1 cellular context compared by ENCODE assay signal in the genomic region with DNA sequence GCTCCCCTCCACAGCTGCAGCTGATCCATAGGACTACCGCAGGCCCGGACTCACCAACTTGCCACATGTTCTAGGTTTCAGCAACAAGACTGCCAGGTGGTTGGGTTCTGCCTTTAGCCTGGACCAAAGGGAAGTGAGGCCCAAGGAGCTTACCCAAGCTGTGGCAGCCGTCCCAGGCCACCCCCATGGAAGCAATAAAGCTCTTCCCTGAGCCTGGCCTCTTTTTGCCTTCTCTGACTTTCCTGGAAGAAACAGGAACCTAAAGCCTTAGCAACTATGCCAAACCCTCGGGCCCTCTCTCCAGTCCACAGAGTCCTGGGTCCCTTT.
TF ChIP-seq lines count a peak whose summit lies in the region.

No MANE protein-coding gene starts in this region.

TF ChIP-seq in H1, 55 proteins besides CTCF, POLR2A, EP300 and RAD21:
- TF ChIP-seq GABPA (IDR thresholded peaks at IDR 0.05; ENCODE audit: borderline replicate concordance, insufficient read depth, low read length): no peak
- no peak for TF ChIP-seq RFX5 (IDR thresholded peaks at IDR 0.05; ENCODE audit: borderline replicate concordance, low read depth, low read length)
- TF ChIP-seq CREB1 (IDR thresholded peaks at IDR 0.05): no peak
- no peak for TF ChIP-seq EGR1 (IDR thresholded peaks at IDR 0.05; ENCODE audit: borderline replicate concordance, low read depth, low read length)
- TF ChIP-seq SP1 (IDR thresholded peaks at IDR 0.05; ENCODE audit: low read depth, low read length): no peak
- TF ChIP-seq SIRT6 (IDR thresholded peaks at IDR 0.05; ENCODE audit: low read length): no peak
- TF ChIP-seq TAF1 (IDR thresholded peaks at IDR 0.05; ENCODE audit: low read depth, low read length): no peak
- TF ChIP-seq, protein P1, sequence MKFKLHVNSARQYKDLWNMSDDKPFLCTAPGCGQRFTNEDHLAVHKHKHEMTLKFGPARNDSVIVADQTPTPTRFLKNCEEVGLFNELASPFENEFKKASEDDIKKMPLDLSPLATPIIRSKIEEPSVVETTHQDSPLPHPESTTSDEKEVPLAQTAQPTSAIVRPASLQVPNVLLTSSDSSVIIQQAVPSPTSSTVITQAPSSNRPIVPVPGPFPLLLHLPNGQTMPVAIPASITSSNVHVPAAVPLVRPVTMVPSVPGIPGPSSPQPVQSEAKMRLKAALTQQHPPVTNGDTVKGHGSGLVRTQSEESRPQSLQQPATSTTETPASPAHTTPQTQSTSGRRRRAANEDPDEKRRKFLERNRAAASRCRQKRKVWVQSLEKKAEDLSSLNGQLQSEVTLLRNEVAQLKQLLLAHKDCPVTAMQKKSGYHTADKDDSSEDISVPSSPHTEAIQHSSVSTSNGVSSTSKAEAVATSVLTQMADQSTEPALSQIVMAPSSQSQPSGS (IDR thresholded peaks at IDR 0.05; ENCODE audit: low read length): no peak
- TF ChIP-seq FOSL1 (IDR thresholded peaks at IDR 0.05; ENCODE audit: insufficient read depth, low read depth, low read length): no peak
- TF ChIP-seq TEAD4 (IDR thresholded peaks at IDR 0.05; ENCODE audit: low read depth, low read length): no peak
- TF ChIP-seq ZNF274 (IDR thresholded peaks at IDR 0.05; ENCODE audit: borderline replicate concordance, extremely low read depth, low read length): no peak
- no peak for TF ChIP-seq BACH1 (IDR thresholded peaks at IDR 0.05; ENCODE audit: low read length)
- TF ChIP-seq CTBP2 (IDR thresholded peaks at IDR 0.05; ENCODE audit: borderline replicate concordance, insufficient read depth, insufficient read length, low read length): no peak
- TF ChIP-seq, protein P2, sequence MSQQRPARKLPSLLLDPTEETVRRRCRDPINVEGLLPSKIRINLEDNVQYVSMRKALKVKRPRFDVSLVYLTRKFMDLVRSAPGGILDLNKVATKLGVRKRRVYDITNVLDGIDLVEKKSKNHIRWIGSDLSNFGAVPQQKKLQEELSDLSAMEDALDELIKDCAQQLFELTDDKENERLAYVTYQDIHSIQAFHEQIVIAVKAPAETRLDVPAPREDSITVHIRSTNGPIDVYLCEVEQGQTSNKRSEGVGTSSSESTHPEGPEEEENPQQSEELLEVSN (IDR thresholded peaks at IDR 0.05): no peak
- TF ChIP-seq SIN3A (conservative IDR thresholded peaks at IDR 0.05 in 1 of 2, IDR thresholded peaks at IDR 0.05 in 1 of 2; ENCODE audit: low read depth in 1 of 2, low read length in 2 of 2): no peak
- TF ChIP-seq SUZ12 (IDR thresholded peaks at IDR 0.05; ENCODE audit: low read length): no peak
- no peak for TF ChIP-seq TBP (IDR thresholded peaks at IDR 0.05; ENCODE audit: low read depth, low read length)
